20 cellular contexts compared by ENCODE assay signal in the genomic region with DNA sequence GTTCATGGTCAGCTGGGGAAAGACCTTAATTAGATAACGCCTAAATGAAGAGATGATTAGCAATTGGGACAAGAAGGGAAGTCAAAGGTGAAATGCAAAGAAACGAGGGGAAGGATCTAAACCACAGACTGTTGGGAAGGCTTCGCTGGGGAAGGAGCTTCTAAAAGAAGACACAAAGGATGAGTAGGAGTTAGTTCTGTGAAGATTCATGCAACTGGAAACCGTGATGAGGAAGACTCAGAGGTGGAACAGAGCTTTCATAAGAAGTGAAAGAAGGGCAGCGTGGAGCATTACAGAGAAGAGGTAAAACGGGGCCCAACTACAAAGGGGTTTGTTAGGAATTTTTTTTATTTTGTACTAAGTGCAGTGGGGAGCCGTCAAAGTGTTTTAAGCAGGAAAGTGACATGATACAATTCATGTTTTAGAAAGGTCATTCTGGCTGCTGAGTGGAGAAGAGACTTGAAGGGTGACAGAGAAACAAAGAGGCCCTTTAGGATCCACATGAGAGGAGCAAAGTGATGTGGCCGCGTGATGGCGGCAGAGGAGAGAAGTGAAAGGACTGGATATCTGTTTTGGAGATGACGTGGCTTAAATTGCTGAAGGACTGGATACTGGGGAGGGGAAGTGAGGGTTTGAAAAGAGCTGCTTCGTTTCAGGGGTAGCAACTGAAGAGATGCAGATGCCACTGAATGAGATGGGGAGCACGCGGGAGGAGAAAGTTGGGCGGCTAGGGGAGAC. TPM values are rescaled to one million over a fixed set of nuclear protein-coding genes. Genes with fewer than 3 reads are reported as not detected.
DNase-seq lines count a peak whose midpoint lies in the region; ATAC-seq and TF ChIP-seq lines count a peak whose summit lies in the region.
"Had no signal": no experiment of that assay in that cellular context is flagged by ENCODE, and none has a peak within 500 bp of the region (broad histone marks: within the 10 kb centered on the region; RNA-seq: fewer than 3 reads in every experiment).

No MANE protein-coding gene starts in this region.

- H3K4me1 Mint-ChIP-seq in CD14-positive monocyte (peaks cover 3% of the 10 kb centered on the region), HFFc6 (ENCODE audit: low read depth) (peaks cover 48% of the 10 kb centered on the region), brain (peaks cover 12% of the 10 kb centered on the region)

- no peak for DNase-seq in CD14-positive monocyte (ENCODE audit: low spot score)
- DNase-seq in HFFc6 = no peak
- DNase-seq in middle frontal gyrus (ENCODE audit: extremely low spot score, low spot score) = peak; percentile 56
- no peak for DNase-seq in posterior vena cava (ENCODE audit: low spot score)
- DNase-seq: activated naive CD4-positive, alpha-beta T cell treated with anti-CD3 and anti-CD28 coated beads for 36 hours; BE2C; body of pancreas; dermis blood vessel endothelial cell; DMS153; NCI-H1092; NCI-H2081 treated with DMSO at 0.1 percent for 48 hours; NCI-H526 treated with DMSO at 0.1 percent for 48 hours; PC-3; SJCRH30 had no signal

- H3K36me3 Mint-ChIP-seq in CD14-positive monocyte = peaks cover 83 to 94% of the 10 kb centered on the region in 2 donors
- peaks cover 20% of the 10 kb centered on the region for H3K36me3 Mint-ChIP-seq in HFFc6 (ENCODE audit: low read depth)
- peaks cover 64% of the 10 kb centered on the region for H3K36me3 Mint-ChIP-seq in brain

- H3K27me3 Mint-ChIP-seq in CD14-positive monocyte (ENCODE audit: low read depth in 3 of 3) (no peaks in the 10 kb centered on the region), HFFc6 (ENCODE audit: insufficient read depth) (no peaks in the 10 kb centered on the region; the same call in 1 of the 2 replicates), brain (no peaks in the 10 kb centered on the region)

- H3K9me3 Mint-ChIP-seq in CD14-positive monocyte (no peaks in the 10 kb centered on the region), HFFc6 (no peaks in the 10 kb centered on the region), brain (no peaks in the 10 kb centered on the region)
- H3K9me3 Mint-ChIP-seq: activated naive CD4-positive, alpha-beta T cell treated with anti-CD3 and anti-CD28 coated beads for 36 hours had no signal

- H3K4me3 Mint-ChIP-seq in CD14-positive monocyte = no peak overlapping the region
- peak overlapping the region; percentile 29 for H3K4me3 Mint-ChIP-seq in HFFc6
- H3K4me3 Mint-ChIP-seq in brain = no peak overlapping the region
- H3K4me3 Mint-ChIP-seq: activated naive CD4-positive, alpha-beta T cell treated with anti-CD3 and anti-CD28 coated beads for 36 hours had no signal

- TF ChIP-seq CTCF in CD14-positive monocyte (IDR thresholded peaks at IDR 0.05) (no peak), HFFc6 (IDR thresholded peaks at IDR 0.05) (no peak), brain (conservative IDR thresholded peaks at IDR 0.05) (no peak)

- ATAC-seq in GM19328 (IDR thresholded peaks at IDR 0.05; ENCODE audit: unreplicated experiment) (no peak), HG02970 (IDR thresholded peaks at IDR 0.05; ENCODE audit: low FRiP score, unreplicated experiment) (no peak), HG03025 (IDR thresholded peaks at IDR 0.05; ENCODE audit: low FRiP score, unreplicated experiment) (no peak)
- ATAC-seq: activated CD4-positive, CD25-positive, alpha-beta regulatory T cell treated with anti-CD3 and anti-CD28 coated beads, Interleukin-2, amount 50 U/mL, for 24 hours; body of pancreas; gastroesophageal sphincter; PC-3 had no signal

- H3K27ac Mint-ChIP-seq in CD14-positive monocyte = peak overlapping the region in 4 of 7 donors; percentile 2 to 68 (median 28)
- peak overlapping the region; percentile 42 for H3K27ac Mint-ChIP-seq in HFFc6
- H3K27ac Mint-ChIP-seq in brain = peak overlapping the region in 3 of 5 experiments; percentile 19 to 42 (median 35)
- H3K27ac Mint-ChIP-seq: activated naive CD4-positive, alpha-beta T cell treated with anti-CD3 and anti-CD28 coated beads for 36 hours had no signal

- intact Hi-C loops in CD14-positive monocyte (cut with micrococcal nuclease) (loop anchor here in 1 of 2 donors (10.0 kb wide), 1 partner anchor 435 kb away; no protein-coding TSS in a partner anchor), posterior vena cava (cut with DNase I) (no loop called here)

RNA-seq across cellular contexts. Expression of gene TTI1, which starts 33.6 kb away (rescaled TPM):
- polyA plus RNA-seq in CD14-positive monocyte (1 to 10 TPM; 6.4 to 8.8 TPM), brain (ENCODE audit: insufficient read depth, low read depth, low replicate concordance) (30.7 TPM)
- total RNA-seq in HFFc6 (2021; fragmentation: NEBNext Ultra II Directional; extraction: Animal tissue kit (Norgen Biotek cat#: 25700)) = 10 to 100 TPM; 11.8 to 17.9 (median 14.1) TPM
- total RNA-seq in posterior vena cava = 10 to 100 TPM; 10.4 to 12.7 TPM

RNA-seq across cellular contexts. Expression of gene RPRD1B, which starts 33.9 kb away (rescaled TPM):
- 1 to 10 TPM; 3.6 to 4.7 TPM for polyA plus RNA-seq in CD14-positive monocyte
- 10 to 100 TPM; 15.9 to 20.2 (median 19.2) TPM for total RNA-seq in HFFc6 (2021; fragmentation: NEBNext Ultra II Directional; extraction: Animal tissue kit (Norgen Biotek cat#: 25700))
- 24.2 TPM for polyA plus RNA-seq in brain (ENCODE audit: insufficient read depth, low read depth, low replicate concordance)
- 10 to 100 TPM; 24.7 to 25.8 TPM for total RNA-seq in posterior vena cava
